31 cellular contexts compared by ENCODE assay signal in genomic region chr2:20528713-20529112, GRCh38.
"Had no signal": no experiment of that assay in that cellular context is flagged by ENCODE, and none has a peak within 500 bp of the region (broad histone marks: within the 10 kb centered on the region; RNA-seq: fewer than 3 reads in every experiment).

No MANE protein-coding gene starts in this region.

- DNase-seq: activated CD4-positive, alpha-beta memory T cell treated with anti-CD3 and anti-CD28 coated beads for 36 hours; activated CD4-positive, alpha-beta T cell treated with anti-CD3 and anti-CD28 coated beads for 36 hours; activated CD4-positive, alpha-beta T cell treated with anti-CD3 and anti-CD28 coated beads, Interleukin-2, amount 10 ng/mL, durations not matched to agents 24 days and 14 days; activated CD4-positive, CD25-positive, alpha-beta regulatory T cell; activated CD4-positive, CD25-positive, alpha-beta regulatory T cell treated with anti-CD3 and anti-CD28 coated beads, Interleukin-2, amount 50 U/mL, for 72 hours; activated CD8-positive, alpha-beta memory T cell treated with anti-CD3 and anti-CD28 coated beads, Interleukin-2, amount 10 ng/mL, durations not matched to agents 7 days and 5 days; activated CD8-positive, alpha-beta memory T cell treated with anti-CD3 and anti-CD28 coated beads, Interleukin-2, amount 50 U/mL, for 4 hours; activated CD8-positive, alpha-beta T cell treated with anti-CD3 and anti-CD28 coated beads, Interleukin-2, amount 10 ng/mL, durations not matched to agents 7 days and 5 days; activated effector memory CD4-positive, alpha-beta T cell treated with anti-CD3 and anti-CD28 coated beads, Interleukin-2, amount 50 U/mL, for 16 hours; activated naive CD4-positive, alpha-beta T cell treated with anti-CD3 and anti-CD28 coated beads for 36 hours; activated naive CD8-positive, alpha-beta T cell treated with anti-CD3 and anti-CD28 coated beads for 36 hours; activated naive CD8-positive, alpha-beta T cell treated with anti-CD3 and anti-CD28 coated beads, Interleukin-2, amount 50 U/mL, for 24 hours; activated T-cell treated with anti-CD3 and anti-CD28 coated beads, Interleukin-2, amount 50 U/mL, for 1 hour; activated T-cell treated with anti-CD3 and anti-CD28 coated beads, Interleukin-2, amount 50 U/mL, for 48 hours; adrenal gland; amygdala; aorta; body of pancreas; caudate nucleus; cortex of kidney; dermis blood vessel endothelial cell; effector CD4-positive, alpha-beta T cell; effector memory CD8-positive, alpha-beta T cell; erythroblast; foreskin keratinocyte; gastrocnemius medialis; glutamatergic neuron; T-helper 2 cell had no signal

- H3K4me1 ChIP-seq: foreskin keratinocyte had no signal

- H3K27me3 ChIP-seq: adrenal gland, body of pancreas, esophagus muscularis mucosa, foreskin keratinocyte, gastrocnemius medialis, heart left ventricle had no signal

- H3K9me3 ChIP-seq: adrenal gland, body of pancreas, esophagus muscularis mucosa, gastrocnemius medialis, heart left ventricle had no signal

- FAIRE-seq: colon had no signal

- H3K36me3 ChIP-seq: adrenal gland, esophagus muscularis mucosa, gastrocnemius medialis, heart left ventricle had no signal

- H3K4me3 ChIP-seq: adrenal gland, body of pancreas, esophagus muscularis mucosa, gastrocnemius medialis, heart left ventricle had no signal

- H3K27ac ChIP-seq: adrenal gland, body of pancreas, esophagus muscularis mucosa, foreskin keratinocyte, gastrocnemius medialis had no signal

- ATAC-seq: activated CD4-positive, alpha-beta T cell treated with anti-CD3 and anti-CD28 coated beads for 36 hours; activated CD8-positive, alpha-beta memory T cell treated with anti-CD3 and anti-CD28 coated beads, Interleukin-2, amount 10 ng/mL, durations not matched to agents 7 days and 5 days; activated CD8-positive, alpha-beta T cell treated with anti-CD3 and anti-CD28 coated beads, Interleukin-2, amount 10 ng/mL, durations not matched to agents 7 days and 5 days; activated naive CD8-positive, alpha-beta T cell treated with anti-CD3 and anti-CD28 coated beads, Interleukin-2, amount 50 U/mL, for 24 hours; body of pancreas; effector memory CD8-positive, alpha-beta T cell; foreskin keratinocyte; gastrocnemius medialis; heart left ventricle had no signal
